Comparison of ENCODE assay signal across 12 cellular contexts in genomic region chr4:39042365-39042764, GRCh38. TPM values are rescaled to one million over a fixed set of nuclear protein-coding genes. Genes with fewer than 3 reads are reported as not detected.
DNase-seq lines count a peak whose midpoint lies in the region; ATAC-seq and TF ChIP-seq lines count a peak whose summit lies in the region.
"Had no signal": no experiment of that assay in that cellular context is flagged by ENCODE, and none has a peak within 500 bp of the region (broad histone marks: within the 10 kb centered on the region; RNA-seq: fewer than 3 reads in every experiment).

No MANE protein-coding gene starts in this region.

- H3K4me1 ChIP-seq in left ventricle myocardium inferior, result peaks cover 44% of the 10 kb centered on the region
- H3K4me1 ChIP-seq in upper lobe of right lung, result peaks cover 32% of the 10 kb centered on the region

- no peaks in the 10 kb centered on the region for H3K27me3 Mint-ChIP-seq in mesothelial cell of epicardium (ENCODE audit: low read depth)

- H3K27ac ChIP-seq in left ventricle myocardium inferior (replicated peaks), result peak overlapping the region; percentile 95
- H3K27ac ChIP-seq in upper lobe of right lung, result peak overlapping the region; percentile 81

- DNase-seq in left ventricle myocardium inferior (no peak), Right ventricle myocardium superior (no peak), amniotic epithelial cell (ENCODE audit: low read depth) (peak; percentile 69), mesothelial cell of epicardium (ENCODE audit: low spot score in 2 of 2, unreplicated experiment in 2 of 2) (no peak), upper lobe of right lung (no peak), iPS-NIHi11 (ENCODE audit: low spot score) (no peak), lower leg skin (ENCODE audit: low spot score in 2 of 2) (no peak)
- DNase-seq: NCI-H1105; NK-92 treated with Interleukin-12 subunit alpha and Interleukin-12 subunit beta, amount 100 ng/mL, for 24 hours had no signal

- H3K4me3 ChIP-seq in left ventricle myocardium inferior (no peak overlapping the region), upper lobe of right lung (no peak overlapping the region), lower leg skin (ENCODE audit: low read depth, poor library complexity, severe bottlenecking) (no peak overlapping the region)

- no peaks in the 10 kb centered on the region for H3K36me3 Mint-ChIP-seq in mesothelial cell of epicardium

- TF ChIP-seq POLR2A in lower leg skin (IDR thresholded peaks at IDR 0.05), result no peak

- intact Hi-C loops in left ventricle myocardium inferior (cut with micrococcal nuclease), result no loop called here
- intact Hi-C loops in Right ventricle myocardium superior (cut with DNase I), result no loop called here
- intact Hi-C loops in upper lobe of right lung (cut with DNase I), result no loop called here
- intact Hi-C loops in lower leg skin (cut with DNase I; ENCODE audit: low total_unique reads), result no loop called here

- H3K27ac Mint-ChIP-seq in mesothelial cell of epicardium, result peak overlapping the region; percentile 63

- TF ChIP-seq CTCF in left ventricle myocardium inferior (IDR thresholded peaks at IDR 0.05; ENCODE audit: borderline replicate concordance) (no peak), mesothelial cell of epicardium (IDR thresholded peaks at IDR 0.05; ENCODE audit: unreplicated experiment) (no peak), upper lobe of right lung (IDR thresholded peaks at IDR 0.05) (no peak), lower leg skin (IDR thresholded peaks at IDR 0.05) (no peak)

- H3K27me3 ChIP-seq in left ventricle myocardium inferior (ENCODE audit: low read depth), result no peaks in the 10 kb centered on the region
- H3K27me3 ChIP-seq in upper lobe of right lung, result no peaks in the 10 kb centered on the region

- H3K4me1 Mint-ChIP-seq in mesothelial cell of epicardium, result peaks cover 37% of the 10 kb centered on the region

- no peaks in the 10 kb centered on the region for H3K9me3 Mint-ChIP-seq in mesothelial cell of epicardium

- H3K36me3 ChIP-seq in left ventricle myocardium inferior (no peaks in the 10 kb centered on the region), upper lobe of right lung (no peaks in the 10 kb centered on the region)
- H3K36me3 ChIP-seq: thoracic aorta had no signal

- H3K9me3 ChIP-seq in left ventricle myocardium inferior (replicated peaks), result no peaks in the 10 kb centered on the region
- H3K9me3 ChIP-seq in upper lobe of right lung, result no peaks in the 10 kb centered on the region
- H3K9me3 ChIP-seq: thoracic aorta had no signal

- ATAC-seq in Right ventricle myocardium superior (ENCODE audit: poor library complexity) (no peak), upper lobe of right lung (no peak), GM21717 (IDR thresholded peaks at IDR 0.05; ENCODE audit: unreplicated experiment) (no peak)

- H3K4me3 Mint-ChIP-seq in mesothelial cell of epicardium, result no peak overlapping the region

- WGBS in lower leg skin, 2 donors, result 86 to 100% methylated on average over 1 of the region's 1 CpG

RNA-seq across cellular contexts. Expression of gene TMEM156, which starts 10.2 kb away (rescaled TPM):
- not detected for total RNA-seq in left ventricle myocardium inferior
- not detected for total RNA-seq in Right ventricle myocardium superior
- total RNA-seq in mesothelial cell of epicardium, result not detected in 3 replicates
- 1.2 TPM for total RNA-seq in upper lobe of right lung
- under 1 TPM in 3 of 4 donors, not detected in 1; 0.12 to 0.52 (median 0.23) TPM for total RNA-seq in lower leg skin
- total RNA-seq: myocyte, thoracic aorta had no signal

RNA-seq across cellular contexts. Expression of gene KLHL5, which starts 19.7 kb away (rescaled TPM):
- total RNA-seq in left ventricle myocardium inferior (11.2 TPM), Right ventricle myocardium superior (13.2 TPM), mesothelial cell of epicardium (27.9 to 34.7 TPM (median 30.5 TPM) in 3 replicates), upper lobe of right lung (34.0 TPM), lower leg skin (10 to 100 TPM in 2 of 4 donors, 1 to 10 TPM in 2; 4.8 to 14.5 (median 11.2) TPM)
